ENCODE assay signal across 8 cellular contexts in genomic region chr6:8435093-8435844, GRCh38. TPM values are rescaled to one million over a fixed set of nuclear protein-coding genes. Genes with fewer than 3 reads are reported as not detected.
DNase-seq lines count a peak whose midpoint lies in the region; ATAC-seq, FAIRE-seq and TF ChIP-seq lines count a peak whose summit lies in the region.

TSS of gene SLC35B3 (minus strand) at chr6:8435545.

- intact Hi-C loops in activated T-helper 2 cell treated with anti-CD3 and anti-CD28 coated beads, Interferon-gamma antibody, Interleukin-2, Interleukin-4, amounts not matched to agents 10 μg/mL and 5 μg/mL and 100 μg/mL, durations not matched to agents 14 hours and 24 hours and 36 hours (cut with micrococcal nuclease), result loop anchor here (2.0 to 10.0 kb wide), 4 partner anchors 370 to 1123 kb away; partner anchors contain the start of genes BLOC1S5, BMP6, SSR1 and TXNDC5

- peak; percentile 89 for TF ChIP-seq POLR2A in H54 (IDR thresholded peaks at IDR 0.05; ENCODE audit: low read depth, low read length)

- peak; percentile 92 to 94 for ATAC-seq in naive thymus-derived CD8-positive, alpha-beta T cell
- ATAC-seq in stimulated activated naive B cell treated with anti-CD40 and anti-IgM and Interleukin-4, amounts not matched to agents 10 μg/mL and 1 μg/mL and 100 μg/mL, for 72 hours (replicated peaks), result peak; percentile 93 to 97

- H3K27me3 Mint-ChIP-seq in activated T-helper 2 cell treated with anti-CD3 and anti-CD28 coated beads, Interferon-gamma antibody, Interleukin-2, Interleukin-4, amounts not matched to agents 10 μg/mL and 5 μg/mL and 100 μg/mL, durations not matched to agents 14 hours and 24 hours and 36 hours (ENCODE audit: low read depth), result no peaks in the 10 kb centered on the region
- H3K27me3 Mint-ChIP-seq in naive thymus-derived CD8-positive, alpha-beta T cell, result peaks cover 0 to 3% (median 0%) of the 10 kb centered on the region in 5 donors
- no peaks in the 10 kb centered on the region for H3K27me3 Mint-ChIP-seq in stimulated activated naive B cell treated with anti-CD40 and anti-IgM and Interleukin-4, amounts not matched to agents 10 μg/mL and 1 μg/mL and 100 μg/mL, for 72 hours

- no peak for FAIRE-seq in H54 (lab: Jason Lieb, UNC)

- CTCF ChIA-PET in RWPE1 (lab: Yijun Ruan, JAX), result no interaction called here

- H3K4me3 Mint-ChIP-seq in activated T-helper 2 cell treated with anti-CD3 and anti-CD28 coated beads, Interferon-gamma antibody, Interleukin-2, Interleukin-4, amounts not matched to agents 10 μg/mL and 5 μg/mL and 100 μg/mL, durations not matched to agents 14 hours and 24 hours and 36 hours (ENCODE audit: low read depth), result peak within 1 kb of the TSS; percentile 94
- H3K4me3 Mint-ChIP-seq in naive thymus-derived CD8-positive, alpha-beta T cell, result peak within 1 kb of the TSS; percentile 92 to 99 (median 94)
- peak within 1 kb of the TSS; percentile 91 to 99 for H3K4me3 Mint-ChIP-seq in stimulated activated naive B cell treated with anti-CD40 and anti-IgM and Interleukin-4, amounts not matched to agents 10 μg/mL and 1 μg/mL and 100 μg/mL, for 72 hours

- no peak for TF ChIP-seq CTCF in RWPE1 (conservative IDR thresholded peaks at IDR 0.05; ENCODE audit: low read depth)
- no peak for TF ChIP-seq CTCF in fibroblast of mammary gland (conservative IDR thresholded peaks at IDR 0.05; ENCODE audit: control insufficient read depth, insufficient read depth, low read depth, low read length)

- H3K9me3 Mint-ChIP-seq in activated T-helper 2 cell treated with anti-CD3 and anti-CD28 coated beads, Interferon-gamma antibody, Interleukin-2, Interleukin-4, amounts not matched to agents 10 μg/mL and 5 μg/mL and 100 μg/mL, durations not matched to agents 14 hours and 24 hours and 36 hours, result peaks cover 4% of the 10 kb centered on the region
- H3K9me3 Mint-ChIP-seq in naive thymus-derived CD8-positive, alpha-beta T cell, result peaks cover 0 to 4% (median 0%) of the 10 kb centered on the region in 9 donors
- H3K9me3 Mint-ChIP-seq in stimulated activated naive B cell treated with anti-CD40 and anti-IgM and Interleukin-4, amounts not matched to agents 10 μg/mL and 1 μg/mL and 100 μg/mL, for 72 hours, result no peaks in the 10 kb centered on the region

- H3K4me1 Mint-ChIP-seq in activated T-helper 2 cell treated with anti-CD3 and anti-CD28 coated beads, Interferon-gamma antibody, Interleukin-2, Interleukin-4, amounts not matched to agents 10 μg/mL and 5 μg/mL and 100 μg/mL, durations not matched to agents 14 hours and 24 hours and 36 hours (ENCODE audit: low read depth), result peaks cover 29% of the 10 kb centered on the region
- H3K4me1 Mint-ChIP-seq in naive thymus-derived CD8-positive, alpha-beta T cell, result peaks cover 19 to 49% (median 40%) of the 10 kb centered on the region in 4 donors
- peaks cover 18 to 29% of the 10 kb centered on the region in 2 donors for H3K4me1 Mint-ChIP-seq in stimulated activated naive B cell treated with anti-CD40 and anti-IgM and Interleukin-4, amounts not matched to agents 10 μg/mL and 1 μg/mL and 100 μg/mL, for 72 hours

- H3K4me3 ChIP-seq in fibroblast of mammary gland (ENCODE audit: control insufficient read depth, low read depth, low read length), result peak within 1 kb of the TSS; percentile 87

- peaks cover 17% of the 10 kb centered on the region for H3K36me3 Mint-ChIP-seq in activated T-helper 2 cell treated with anti-CD3 and anti-CD28 coated beads, Interferon-gamma antibody, Interleukin-2, Interleukin-4, amounts not matched to agents 10 μg/mL and 5 μg/mL and 100 μg/mL, durations not matched to agents 14 hours and 24 hours and 36 hours (ENCODE audit: low read depth)
- peaks cover 0 to 8% (median 2%) of the 10 kb centered on the region in 3 donors for H3K36me3 Mint-ChIP-seq in naive thymus-derived CD8-positive, alpha-beta T cell
- H3K36me3 Mint-ChIP-seq in stimulated activated naive B cell treated with anti-CD40 and anti-IgM and Interleukin-4, amounts not matched to agents 10 μg/mL and 1 μg/mL and 100 μg/mL, for 72 hours, result peaks cover 12 to 25% of the 10 kb centered on the region in 2 donors

- peak within 1 kb of the TSS; percentile 98 for H3K27ac Mint-ChIP-seq in activated T-helper 2 cell treated with anti-CD3 and anti-CD28 coated beads, Interferon-gamma antibody, Interleukin-2, Interleukin-4, amounts not matched to agents 10 μg/mL and 5 μg/mL and 100 μg/mL, durations not matched to agents 14 hours and 24 hours and 36 hours
- H3K27ac Mint-ChIP-seq in naive thymus-derived CD8-positive, alpha-beta T cell, result peak within 1 kb of the TSS; percentile 95 to 98 (median 98)
- H3K27ac Mint-ChIP-seq in stimulated activated naive B cell treated with anti-CD40 and anti-IgM and Interleukin-4, amounts not matched to agents 10 μg/mL and 1 μg/mL and 100 μg/mL, for 72 hours, result peak within 1 kb of the TSS; percentile 99

- peak; percentile 92 for DNase-seq in EL
- peak; percentile 86 for DNase-seq in H54 (ENCODE audit: insufficient read length, low spot score)
- peak; percentile 96 for DNase-seq in LoVo (ENCODE audit: low spot score)
- DNase-seq in RWPE1 (ENCODE audit: low spot score), result peak; percentile 93
- peak; percentile 98 for DNase-seq in activated T-helper 2 cell treated with anti-CD3 and anti-CD28 coated beads, Interferon-gamma antibody, Interleukin-2, Interleukin-4, amounts not matched to agents 10 μg/mL and 5 μg/mL and 100 μg/mL, durations not matched to agents 14 hours and 24 hours and 36 hours (ENCODE audit: low spot score)
- DNase-seq in fibroblast of mammary gland (ENCODE audit: low read depth), result peak; percentile 87
- peak; percentile 92 to 99 (median 98) for DNase-seq in naive thymus-derived CD8-positive, alpha-beta T cell
- DNase-seq in stimulated activated naive B cell treated with anti-CD40 and anti-IgM and Interleukin-4, amounts not matched to agents 10 μg/mL and 1 μg/mL and 100 μg/mL, for 72 hours, result peak; percentile 96

- POLR2A ChIA-PET in RWPE1 (lab: Yijun Ruan, JAX; ENCODE audit: low non-redundant PET), result no interaction called here
- POLR2A ChIA-PET in naive thymus-derived CD8-positive, alpha-beta T cell (lab: Charles Lee), result interaction anchor here (0.8 kb wide), 1 partner anchor 42 kb away, joined by 4 read pairs; no protein-coding TSS in a partner anchor

- H3K27ac ChIP-seq in RWPE1, result peak within 1 kb of the TSS; percentile 88

RNA-seq across cellular contexts. Expression of gene SLC35B3, which starts in this region (rescaled TPM):
- 6.3 and 7.0 TPM in 2 replicates for total RNA-seq in activated T-helper 2 cell treated with anti-CD3 and anti-CD28 coated beads, Interferon-gamma antibody, Interleukin-2, Interleukin-4, amounts not matched to agents 10 μg/mL and 5 μg/mL and 100 μg/mL, durations not matched to agents 14 hours and 24 hours and 36 hours
- total RNA-seq in naive thymus-derived CD8-positive, alpha-beta T cell, result 10 to 100 TPM; 16.1 to 18.3 TPM
- 10 to 100 TPM; 10.2 to 15.9 (median 10.9) TPM for polyA plus RNA-seq in naive thymus-derived CD8-positive, alpha-beta T cell

Comparison
In these comparisons a context has a peak if more than half of its experiments do, and no peak if none do; other contexts are left out.
1. Peak in every context shown above with its lines: DNase-seq, ATAC-seq, H3K4me3 ChIP-seq and H3K27ac ChIP-seq.